In the genomic region with DNA sequence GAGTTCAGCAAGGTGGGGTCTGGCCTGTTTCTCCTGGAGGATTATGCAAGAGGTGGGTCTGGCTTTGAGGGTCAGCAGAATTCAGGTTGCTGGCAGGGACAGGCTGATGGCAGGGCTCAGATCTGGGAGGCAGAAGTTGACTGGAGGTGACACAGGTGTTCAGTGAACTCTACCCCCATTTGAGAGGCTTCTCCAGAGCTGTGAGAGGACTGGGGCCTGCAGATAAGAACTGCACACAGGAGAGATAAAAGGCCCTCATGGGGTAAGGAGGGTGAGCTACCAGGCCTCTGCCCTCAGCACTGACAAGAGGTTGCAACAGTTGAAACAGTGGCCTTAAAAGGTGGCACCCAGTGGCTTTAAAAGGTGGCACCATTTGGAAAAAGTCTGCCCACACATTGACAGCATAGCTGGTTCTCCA, we compare ENCODE assay signal across 27 cellular contexts. TPM values are rescaled to one million over a fixed set of nuclear protein-coding genes. Genes with fewer than 3 reads are reported as not detected.
DNase-seq lines count a peak whose midpoint lies in the region; ATAC-seq, FAIRE-seq and TF ChIP-seq lines count a peak whose summit lies in the region.
"Had no signal": no experiment of that assay in that cellular context is flagged by ENCODE, and none has a peak within 500 bp of the region (broad histone marks: within the 10 kb centered on the region; RNA-seq: fewer than 3 reads in every experiment).

No MANE protein-coding gene starts in this region.

- no peaks in the 10 kb centered on the region for H3K9me3 Mint-ChIP-seq in stimulated activated effector memory CD8-positive, alpha-beta T cell treated with anti-CD3 and anti-CD28 coated beads, Interleukin-12 subunit alpha, Interleukin-12 subunit beta, amount 100 ng/mL, for 72 hours
- H3K9me3 Mint-ChIP-seq: CD4-positive, CD25-positive, alpha-beta regulatory T cell had no signal

- peaks cover 12% of the 10 kb centered on the region; the same call in 1 of the 2 replicates for H4K20me1 ChIP-seq in K562 (replicated peaks; ENCODE audit: control insufficient read depth, insufficient read depth, low read length)

- FAIRE-seq in K562 (lab: Jason Lieb, UNC), result peak; percentile 86
- FAIRE-seq: G401.6, GM12878, H1 had no signal

- POLR2A ChIA-PET in K562 (lab: Yijun Ruan, JAX), result interaction anchor here (0.6 to 4.5 kb wide), 9 partner anchors 10 to 204 kb away, joined by 3 to 35 read pairs (median 3); a partner anchor contains a TSS

- DNase-seq in HUDEP-2 (lab: John Stamatoyannopoulos, UW; ENCODE audit: unreplicated experiment in 76 of 76) (peak in 72 of 76 experiments; percentile 4 to 87 (median 56)), K562 (ENCODE audit: extremely low read depth in 1 of 4, low spot score in 3 of 4) (peak; percentile 73 to 89 (median 84)), left lobe of liver (ENCODE audit: low spot score) (peak; percentile 27), AG08395 (ENCODE audit: low spot score) (no peak)
- DNase-seq in stimulated activated effector memory CD8-positive, alpha-beta T cell treated with anti-CD3 and anti-CD28 coated beads, Interleukin-12 subunit alpha, Interleukin-12 subunit beta, amount 100 ng/mL, for 72 hours (ENCODE audit: low spot score in 2 of 2), result no peak
- DNase-seq: 8988T; ACHN; CD4-positive, CD25-positive, alpha-beta regulatory T cell; Kasumi-1; NCI-H1092 treated with DMSO at 0.1 percent for 48 hours; NCI-H1436; NCI-H187; NCI-H2081 treated with DMSO at 0.1 percent for 48 hours; NCI-H446; NCI-H524 treated with DMSO at 0.1 percent for 48 hours; NCI-H774; PC-9; Right ventricle myocardium superior; RPMI8226 had no signal

- no peaks in the 10 kb centered on the region for H3K79me2 ChIP-seq in K562 (ENCODE audit: control insufficient read depth, insufficient read depth, low read length)

- H2AFZ ChIP-seq in K562 (ENCODE audit: low read depth, low read length), result no peak overlapping the region
- H2AFZ ChIP-seq: PC-9 had no signal

- intact Hi-C loops in K562 (cut with micrococcal nuclease), result no loop called here

- BruUV-seq in K562 (replicated peaks; lab: Mats Ljungman, UMichigan), result no TSS peak

- CTCF ChIA-PET in K562 (lab: Yijun Ruan, JAX; ENCODE audit: low intra/inter-chr PET ratio), result no interaction called here

- H3K4me1 ChIP-seq in K562 (replicated peaks in 1 of 2; ENCODE audit: control insufficient read depth in 2 of 2, insufficient read depth in 2 of 2, low read length in 2 of 2), result peaks cover 15 to 17% of the 10 kb centered on the region in 2 experiments; a peak in 4 of 5 replicates
- peaks cover 0 to 7% (median 0%) of the 10 kb centered on the region in 3 donors for H3K4me1 ChIP-seq in gastroesophageal sphincter
- H3K4me1 ChIP-seq: SJSA1 had no signal

- TF ChIP-seq RAD21 in K562 (CRISPR knock-in tag; conservative IDR thresholded peaks at IDR 0.05 in 1 of 2, IDR thresholded peaks at IDR 0.05 in 1 of 2), result no peak

- peak overlapping the region in 1 of 2 experiments; percentile 47; a peak in 3 of 4 replicates for H3K9ac ChIP-seq in K562 (ENCODE audit: insufficient read depth in 1 of 2, low read depth in 2 of 2, low read length in 2 of 2)

- TF ChIP-seq CTCF in K562 (IDR thresholded peaks at IDR 0.05 in 2 of 3, conservative IDR thresholded peaks at IDR 0.05 in 1 of 3; ENCODE audit: insufficient read depth in 2 of 3, low read depth in 1 of 3, low read length in 3 of 3) (no peak), gastroesophageal sphincter (IDR thresholded peaks at IDR 0.05) (no peak)

- no peak overlapping the region for H3K27ac Mint-ChIP-seq in stimulated activated effector memory CD8-positive, alpha-beta T cell treated with anti-CD3 and anti-CD28 coated beads, Interleukin-12 subunit alpha, Interleukin-12 subunit beta, amount 100 ng/mL, for 72 hours
- H3K27ac Mint-ChIP-seq: CD4-positive, CD25-positive, alpha-beta regulatory T cell had no signal

- H3K36me3 ChIP-seq in K562 (ENCODE audit: control insufficient read depth, insufficient read depth, low read length) (peaks cover 11% of the 10 kb centered on the region), gastroesophageal sphincter (no peaks in the 10 kb centered on the region)
- H3K36me3 ChIP-seq: SJSA1 had no signal

- in situ Hi-C loops in K562 (cut with MboI), result no loop called here

- H3K27me3 ChIP-seq in K562 (ENCODE audit: control insufficient read depth in 2 of 2, insufficient read depth in 2 of 2, low read length in 2 of 2) (no peaks in the 10 kb centered on the region), gastroesophageal sphincter (no peaks in the 10 kb centered on the region)
- H3K27me3 ChIP-seq: SJSA1 had no signal

- no peaks in the 10 kb centered on the region for H3K36me3 Mint-ChIP-seq in stimulated activated effector memory CD8-positive, alpha-beta T cell treated with anti-CD3 and anti-CD28 coated beads, Interleukin-12 subunit alpha, Interleukin-12 subunit beta, amount 100 ng/mL, for 72 hours
- H3K36me3 Mint-ChIP-seq: CD4-positive, CD25-positive, alpha-beta regulatory T cell had no signal

- H3K9me1 ChIP-seq in K562 (ENCODE audit: control insufficient read depth, insufficient read depth, low read length), result peaks cover 7% of the 10 kb centered on the region

- H3K9me3 ChIP-seq in K562 (replicated peaks; ENCODE audit: control insufficient read depth, insufficient read depth, low read depth, low read length), result no peaks in the 10 kb centered on the region
- no peaks in the 10 kb centered on the region for H3K9me3 ChIP-seq in gastroesophageal sphincter
- H3K9me3 ChIP-seq: SJSA1 had no signal

- no peak overlapping the region for H3K4me3 Mint-ChIP-seq in stimulated activated effector memory CD8-positive, alpha-beta T cell treated with anti-CD3 and anti-CD28 coated beads, Interleukin-12 subunit alpha, Interleukin-12 subunit beta, amount 100 ng/mL, for 72 hours
- H3K4me3 Mint-ChIP-seq: CD4-positive, CD25-positive, alpha-beta regulatory T cell had no signal

- TF ChIP-seq EP300 in K562 (IDR thresholded peaks at IDR 0.05; ENCODE audit: low read length) (peak; percentile 93), gastroesophageal sphincter (IDR thresholded peaks at IDR 0.05) (no peak)

- H3K4me3 ChIP-seq in K562, result no peak overlapping the region
- no peak overlapping the region for H3K4me3 ChIP-seq in gastroesophageal sphincter
- H3K4me3 ChIP-seq: GM12878, PC-9, SJSA1 had no signal

- peak overlapping the region; percentile 32; the same call in 1 of the 2 replicates for H3K4me2 ChIP-seq in K562 (ENCODE audit: insufficient read depth, low read length)
- H3K4me2 ChIP-seq: PC-9 had no signal

- ATAC-seq in K562 (peak; percentile 83), left lobe of liver (peak; percentile 12), HG02571 (IDR thresholded peaks at IDR 0.05; ENCODE audit: unreplicated experiment) (no peak), gastroesophageal sphincter (no peak)
- peak; percentile 11 for ATAC-seq in stimulated activated effector memory CD8-positive, alpha-beta T cell treated with anti-CD3 and anti-CD28 coated beads, Interleukin-12 subunit alpha, Interleukin-12 subunit beta, amount 100 ng/mL, for 72 hours
- ATAC-seq: GM12878, HCT116 had no signal

- H3K4me1 Mint-ChIP-seq in stimulated activated effector memory CD8-positive, alpha-beta T cell treated with anti-CD3 and anti-CD28 coated beads, Interleukin-12 subunit alpha, Interleukin-12 subunit beta, amount 100 ng/mL, for 72 hours, result no peaks in the 10 kb centered on the region
- H3K4me1 Mint-ChIP-seq: CD4-positive, CD25-positive, alpha-beta regulatory T cell had no signal

- H3K27ac ChIP-seq in K562 (ENCODE audit: extremely low read depth, low read depth, low read length) (no peak overlapping the region; the same call in 2 of the 3 replicates), gastroesophageal sphincter (no peak overlapping the region)
- H3K27ac ChIP-seq: HL-60, PC-9, SJSA1 had no signal

- TF ChIP-seq POLR2A in K562 (conservative IDR thresholded peaks at IDR 0.05) (no peak), gastroesophageal sphincter (IDR thresholded peaks at IDR 0.05) (no peak)

TF ChIP-seq in K562, 482 proteins besides CTCF, POLR2A, EP300 and RAD21 (continues in another document):
- TF ChIP-seq STAT5A (IDR thresholded peaks at IDR 0.05; ENCODE audit: borderline replicate concordance, low read length), result peak; percentile 81; the same call in 1 of the 2 replicates
- TF ChIP-seq CC2D1A (IDR thresholded peaks at IDR 0.05), result peak; percentile 93; the same call in 1 of the 2 replicates
- TF ChIP-seq, protein P1, sequence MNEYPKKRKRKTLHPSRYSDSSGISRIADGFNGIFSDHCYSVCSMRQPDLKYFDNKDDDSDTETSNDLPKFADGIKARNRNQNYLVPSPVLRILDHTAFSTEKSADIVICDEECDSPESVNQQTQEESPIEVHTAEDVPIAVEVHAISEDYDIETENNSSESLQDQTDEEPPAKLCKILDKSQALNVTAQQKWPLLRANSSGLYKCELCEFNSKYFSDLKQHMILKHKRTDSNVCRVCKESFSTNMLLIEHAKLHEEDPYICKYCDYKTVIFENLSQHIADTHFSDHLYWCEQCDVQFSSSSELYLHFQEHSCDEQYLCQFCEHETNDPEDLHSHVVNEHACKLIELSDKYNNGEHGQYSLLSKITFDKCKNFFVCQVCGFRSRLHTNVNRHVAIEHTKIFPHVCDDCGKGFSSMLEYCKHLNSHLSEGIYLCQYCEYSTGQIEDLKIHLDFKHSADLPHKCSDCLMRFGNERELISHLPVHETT (CRISPR knock-in tag; conservative IDR thresholded peaks at IDR 0.05 in 1 of 2, IDR thresholded peaks at IDR 0.05 in 1 of 2), result 0 out of 4 replicates have a peak, but pooled peaks of 1 of the 2 experiments have one; percentile 43

RNA-seq across cellular contexts. Expression of a gene that starts 13.1 kb away (rescaled TPM):
- 13.8 and 19.3 TPM in 2 replicates for total RNA-seq in K562 (2011; cell fraction: chromatin; rRNA removed; ENCODE audit: low replicate concordance)
- total RNA-seq in K562 (2011; cell fraction: nucleolus; rRNA removed), result 11.7 and 12.5 TPM in 2 replicates
- total RNA-seq in K562 (2011; cell fraction: nucleoplasm; rRNA removed), result 13.4 and 14.2 TPM in 2 replicates
- total RNA-seq in K562 (2014; rRNA removed), result 8.4 and 11.8 TPM in 2 replicates
- 11.5 and 11.8 TPM in 2 replicates for total RNA-seq in K562 (2014; rRNA removed; fragmentation: Illumina TruSeq; extraction: Trizol)
- 7.7 TPM in 2 replicates for total RNA-seq in K562 (2015; rRNA removed; fragmentation: Illumina TruSeq; extraction: Trizol)
- 12.4 TPM in 2 replicates for total RNA-seq in K562 (2021)
- 8.1 and 8.6 TPM in 2 replicates for polyA plus RNA-seq in K562 (2011; rRNA removed)
- 6.4 and 6.8 TPM in 2 replicates for polyA plus RNA-seq in K562 (2011; cell fraction: cytosol; rRNA removed)
- 11.0 and 12.3 TPM in 2 replicates for polyA plus RNA-seq in K562 (2011; cell fraction: nucleus; rRNA removed)
- 6.5 and 17.9 TPM in 2 replicates for polyA plus RNA-seq in K562 (2012)
- polyA plus RNA-seq in K562 (2014; fragmentation: Illumina TruSeq; extraction: Trizol), result 8.4 and 9.2 TPM in 2 replicates
- polyA plus RNA-seq in K562 (2014; fragmentation: Nextera tagmentation; extraction: Ambion mirVana), result 1 to 10 TPM; 4.5 to 4.6 TPM
- polyA plus RNA-seq in K562 (2014; rRNA removed), result 9.1 and 12.1 TPM in 2 replicates
- polyA minus RNA-seq in K562 (2011; rRNA and poly(A)+ RNA removed), result 10.8 and 12.7 TPM in 2 replicates
- polyA minus RNA-seq in K562 (2011; cell fraction: cytosol; rRNA and poly(A)+ RNA removed), result 6.4 and 6.6 TPM in 2 replicates
- 7.4 and 11.7 TPM in 2 replicates for polyA minus RNA-seq in K562 (2011; cell fraction: nucleus; rRNA and poly(A)+ RNA removed)
- total RNA-seq in left lobe of liver, result 27.4 TPM
- 1 to 10 TPM; 1.3 to 2.1 (median 1.7) TPM for total RNA-seq in gastroesophageal sphincter
- total RNA-seq: CD4-positive, CD25-positive, alpha-beta regulatory T cell had no signal

Comparison
In these comparisons a context has a peak if more than half of its experiments do, and no peak if none do; other contexts are left out.
1. DNase-seq: peak in HUDEP-2 (72 of 76), K562 (4 of 4) and left lobe of liver (single experiment); none in stimulated activated effector memory CD8-positive, alpha-beta T cell treated with anti-CD3 and anti-CD28 coated beads, Interleukin-12 subunit alpha, Interleukin-12 subunit beta, amount 100 ng/mL, for 72 hours (0 of 2) and AG08395 (single experiment).
2. ATAC-seq: peak in K562 (single experiment), left lobe of liver (single experiment) and stimulated activated effector memory CD8-positive, alpha-beta T cell treated with anti-CD3 and anti-CD28 coated beads, Interleukin-12 subunit alpha, Interleukin-12 subunit beta, amount 100 ng/mL, for 72 hours (single experiment); none in HG02571 (single experiment) and gastroesophageal sphincter (single experiment).